Comparison of ENCODE assay signal across 24 cellular contexts in the genomic region with DNA sequence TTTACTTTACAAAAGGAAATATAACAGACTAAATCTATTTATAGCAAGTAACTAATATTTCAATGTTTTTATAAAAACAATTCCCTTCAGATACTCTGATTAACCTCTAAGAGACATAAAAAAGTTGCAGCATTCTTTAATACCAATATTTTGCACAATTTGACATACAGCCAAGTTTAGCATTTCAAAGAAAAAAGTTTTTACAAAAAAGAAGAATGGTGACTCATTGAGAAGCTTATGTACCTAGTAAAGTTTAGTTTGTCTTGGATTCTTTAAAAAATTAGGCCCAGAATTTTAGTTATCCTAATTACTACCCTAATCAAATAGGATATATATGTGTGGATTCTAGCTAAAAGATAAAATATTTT. TPM values are rescaled to one million over a fixed set of nuclear protein-coding genes. Genes with fewer than 3 reads are reported as not detected.
"Had no signal": no experiment of that assay in that cellular context is flagged by ENCODE, and none has a peak within 500 bp of the region (broad histone marks: within the 10 kb centered on the region; RNA-seq: fewer than 3 reads in every experiment).

No MANE protein-coding gene starts in this region.

- H3K27ac ChIP-seq: brain microvascular endothelial cell, gastrocnemius medialis, neutrophil, pancreas, right lobe of liver, vagina had no signal

- H3K36me3 ChIP-seq: brain microvascular endothelial cell, gastrocnemius medialis, neutrophil, pancreas, right lobe of liver, vagina had no signal

- DNase-seq: activated CD4-positive, alpha-beta memory T cell treated with anti-CD3 and anti-CD28 coated beads for 36 hours; activated CD4-positive, alpha-beta T cell treated with anti-CD3 and anti-CD28 coated beads for 36 hours; activated naive CD8-positive, alpha-beta T cell treated with anti-CD3 and anti-CD28 coated beads, Interleukin-2, amount 10 ng/mL, durations not matched to agents 7 days and 5 days; cortex of kidney; effector CD4-positive, alpha-beta T cell; gastrocnemius medialis; head of caudate nucleus; kidney; natural killer cell; pancreas; right lobe of liver; stimulated activated CD4-positive, alpha-beta T cell treated with anti-CD3 and anti-CD28 coated beads, Interleukin-4, amount 100 ng/mL, for 1 hour; stimulated activated naive CD8-positive, alpha-beta T cell treated with anti-CD3 and anti-CD28 coated beads, Interleukin-15, amount 100 ng/mL, for 72 hours; trophoblast cell had no signal

- ATAC-seq: esophagus mucosa; gastrocnemius medialis; left lobe of liver; natural killer cell; pancreas; right lobe of liver; stimulated activated naive CD8-positive, alpha-beta T cell treated with anti-CD3 and anti-CD28 coated beads, Interleukin-15, amount 100 ng/mL, for 72 hours; WTC11 had no signal

- H3K4me2 ChIP-seq: smooth muscle cell had no signal

- H3K4me3 ChIP-seq: gastrocnemius medialis, lung, pancreas, right lobe of liver, smooth muscle cell, vagina had no signal

- H3K27me3 ChIP-seq: brain microvascular endothelial cell, gastrocnemius medialis, neutrophil, pancreas, right lobe of liver, vagina had no signal

- H3K4me1 ChIP-seq: gastrocnemius medialis, pancreas, right lobe of liver, vagina had no signal

- H3K9me3 ChIP-seq: gastrocnemius medialis, neutrophil, pancreas, right lobe of liver, vagina had no signal

RNA-seq across cellular contexts. Expression of gene DAZL, which starts 17.5 kb away (rescaled TPM):
- total RNA-seq: activated CD4-positive, alpha-beta memory T cell treated with anti-CD3 and anti-CD28 coated beads for 36 hours; activated CD4-positive, alpha-beta T cell treated with anti-CD3 and anti-CD28 coated beads for 36 hours; activated naive CD8-positive, alpha-beta T cell treated with anti-CD3 and anti-CD28 coated beads, Interleukin-2, amount 10 ng/mL, durations not matched to agents 7 days and 5 days; esophagus mucosa; gastrocnemius medialis; kidney; left lobe of liver; natural killer cell; pancreas; pulmonary artery endothelial cell; right lobe of liver; smooth muscle cell; temporal lobe; vagina had no signal
- polyA plus RNA-seq: lung, pancreas, smooth muscle cell had no signal
